In the genomic region with DNA sequence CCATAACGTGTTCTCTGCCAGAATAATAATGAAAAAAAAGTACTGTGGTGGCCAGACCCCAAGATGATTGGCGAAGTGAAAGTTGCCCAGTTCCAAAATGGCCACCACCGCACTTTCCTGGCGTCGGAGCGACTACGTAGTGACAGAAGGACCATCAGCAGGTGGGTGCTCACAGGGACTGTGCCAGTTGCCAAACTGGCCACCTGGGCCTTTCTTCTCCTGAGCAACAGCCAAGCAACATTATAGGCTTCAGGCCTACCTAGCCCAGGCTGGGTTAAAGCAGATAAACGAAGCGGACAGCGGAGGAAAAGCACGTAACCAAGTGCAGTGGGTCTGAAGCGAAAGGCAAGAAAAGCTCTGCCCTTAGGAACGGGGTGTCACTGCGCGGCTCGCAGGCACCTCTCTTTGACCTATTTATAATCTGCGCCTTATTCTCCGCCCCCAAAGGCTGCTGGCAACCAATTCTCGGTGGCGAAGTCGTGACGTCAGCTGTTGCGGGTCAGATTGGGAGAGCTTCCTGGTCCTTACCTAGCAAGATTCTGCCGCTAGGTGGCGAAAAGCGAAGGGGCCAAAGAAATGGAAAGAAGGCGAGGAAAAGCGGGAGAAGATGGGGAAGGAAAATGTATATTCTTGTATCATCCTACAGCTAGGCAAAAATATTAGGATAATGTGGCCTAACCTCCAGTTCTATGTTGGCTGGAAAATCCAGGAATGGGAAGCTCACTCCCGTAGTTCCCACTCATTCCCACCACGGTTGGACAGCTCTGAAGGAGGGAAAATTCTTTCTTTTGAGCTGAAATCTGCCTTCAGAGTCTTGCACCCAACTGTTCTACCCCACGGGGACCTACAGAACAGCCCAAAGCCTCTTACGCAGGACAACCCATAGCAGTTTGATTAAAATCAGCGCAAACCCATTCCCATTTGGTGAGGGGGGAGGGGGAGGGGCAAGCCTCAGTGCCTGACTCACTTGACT, we compare ENCODE assay signal across 8 cellular contexts. TPM values are rescaled to one million over a fixed set of nuclear protein-coding genes. Genes with fewer than 3 reads are reported as not detected.
DNase-seq lines count a peak whose midpoint lies in the region; ATAC-seq and TF ChIP-seq lines count a peak whose summit lies in the region.

No MANE protein-coding gene starts in this region.

- intact Hi-C loops in activated T-helper 2 cell treated with anti-CD3 and anti-CD28 coated beads, Interferon-gamma antibody, Interleukin-2, Interleukin-4, amounts not matched to agents 10 μg/mL and 5 μg/mL and 100 μg/mL, durations not matched to agents 14 hours and 24 hours and 36 hours (cut with micrococcal nuclease) = loop anchor here (1.0 to 10.0 kb wide), 3 partner anchors 16 to 182 kb away; a partner anchor contains a TSS

- H3K27me3 ChIP-seq in GM23338 (ENCODE audit: insufficient read depth) = no peaks in the 10 kb centered on the region

- peak overlapping the region; percentile 86 for H3K4me3 Mint-ChIP-seq in GM23338
- H3K4me3 Mint-ChIP-seq in activated T-helper 2 cell treated with anti-CD3 and anti-CD28 coated beads, Interferon-gamma antibody, Interleukin-2, Interleukin-4, amounts not matched to agents 10 μg/mL and 5 μg/mL and 100 μg/mL, durations not matched to agents 14 hours and 24 hours and 36 hours (ENCODE audit: low read depth) = peak overlapping the region; percentile 88
- peak overlapping the region; percentile 81 to 87 (median 85) for H3K4me3 Mint-ChIP-seq in nephron
- H3K4me3 Mint-ChIP-seq in stimulated activated naive CD8-positive, alpha-beta T cell treated with anti-CD3 and anti-CD28 coated beads, Interleukin-15, Interleukin-2, amounts not matched to agents 100 ng/mL and 50 ng/mL, for 24 hours = peak overlapping the region; percentile 91

- H3K79me2 ChIP-seq in GM23338 (replicated peaks; ENCODE audit: insufficient read depth) = no peaks in the 10 kb centered on the region

- peak overlapping the region; percentile 82 for H3K27ac ChIP-seq in GM23338 (ENCODE audit: low read depth)

- no peaks in the 10 kb centered on the region for H3K36me3 Mint-ChIP-seq in GM23338 (ENCODE audit: low read depth)
- H3K36me3 Mint-ChIP-seq in activated T-helper 2 cell treated with anti-CD3 and anti-CD28 coated beads, Interferon-gamma antibody, Interleukin-2, Interleukin-4, amounts not matched to agents 10 μg/mL and 5 μg/mL and 100 μg/mL, durations not matched to agents 14 hours and 24 hours and 36 hours (ENCODE audit: low read depth) = no peaks in the 10 kb centered on the region
- no peaks in the 10 kb centered on the region for H3K36me3 Mint-ChIP-seq in nephron (ENCODE audit: low read depth)
- no peaks in the 10 kb centered on the region for H3K36me3 Mint-ChIP-seq in stimulated activated naive CD8-positive, alpha-beta T cell treated with anti-CD3 and anti-CD28 coated beads, Interleukin-15, Interleukin-2, amounts not matched to agents 100 ng/mL and 50 ng/mL, for 24 hours (ENCODE audit: low read depth)

- H3K27ac Mint-ChIP-seq in GM23338 (peak overlapping the region; percentile 94), nephron (peak overlapping the region; percentile 63 to 87 (median 86))
- peak overlapping the region; percentile 98 for H3K27ac Mint-ChIP-seq in activated T-helper 2 cell treated with anti-CD3 and anti-CD28 coated beads, Interferon-gamma antibody, Interleukin-2, Interleukin-4, amounts not matched to agents 10 μg/mL and 5 μg/mL and 100 μg/mL, durations not matched to agents 14 hours and 24 hours and 36 hours
- H3K27ac Mint-ChIP-seq in stimulated activated naive CD8-positive, alpha-beta T cell treated with anti-CD3 and anti-CD28 coated beads, Interleukin-15, Interleukin-2, amounts not matched to agents 100 ng/mL and 50 ng/mL, for 24 hours = peak overlapping the region; percentile 97

- no peaks in the 10 kb centered on the region; the same call in 2 of the 3 replicates for H3K9me3 Mint-ChIP-seq in GM23338
- no peaks in the 10 kb centered on the region for H3K9me3 Mint-ChIP-seq in activated T-helper 2 cell treated with anti-CD3 and anti-CD28 coated beads, Interferon-gamma antibody, Interleukin-2, Interleukin-4, amounts not matched to agents 10 μg/mL and 5 μg/mL and 100 μg/mL, durations not matched to agents 14 hours and 24 hours and 36 hours
- H3K9me3 Mint-ChIP-seq in nephron = no peaks in the 10 kb centered on the region
- no peaks in the 10 kb centered on the region for H3K9me3 Mint-ChIP-seq in stimulated activated naive CD8-positive, alpha-beta T cell treated with anti-CD3 and anti-CD28 coated beads, Interleukin-15, Interleukin-2, amounts not matched to agents 100 ng/mL and 50 ng/mL, for 24 hours

- peak; percentile 98 for DNase-seq in EL
- DNase-seq in GM23338 (ENCODE audit: low spot score) = peak; percentile 100
- peak; percentile 96 for DNase-seq in LHCN-M2 (ENCODE audit: low read depth)
- peak; percentile 93 for DNase-seq in RPMI7951 (ENCODE audit: low read depth)
- DNase-seq in activated T-helper 2 cell treated with anti-CD3 and anti-CD28 coated beads, Interferon-gamma antibody, Interleukin-2, Interleukin-4, amounts not matched to agents 10 μg/mL and 5 μg/mL and 100 μg/mL, durations not matched to agents 14 hours and 24 hours and 36 hours (ENCODE audit: low spot score) = peak; percentile 94
- peak; percentile 97 for DNase-seq in fibroblast of pulmonary artery (ENCODE audit: low read depth)

- peaks cover 20% of the 10 kb centered on the region for H3K4me1 ChIP-seq in GM23338 (ENCODE audit: insufficient read depth)

- H3K27me3 Mint-ChIP-seq in GM23338 (ENCODE audit: insufficient read depth, low read depth, poor library complexity) (peaks cover 2% of the 10 kb centered on the region), nephron (ENCODE audit: low read depth) (peaks cover 13% of the 10 kb centered on the region)
- H3K27me3 Mint-ChIP-seq in activated T-helper 2 cell treated with anti-CD3 and anti-CD28 coated beads, Interferon-gamma antibody, Interleukin-2, Interleukin-4, amounts not matched to agents 10 μg/mL and 5 μg/mL and 100 μg/mL, durations not matched to agents 14 hours and 24 hours and 36 hours (ENCODE audit: low read depth) = peaks cover 4% of the 10 kb centered on the region
- peaks cover 6% of the 10 kb centered on the region for H3K27me3 Mint-ChIP-seq in stimulated activated naive CD8-positive, alpha-beta T cell treated with anti-CD3 and anti-CD28 coated beads, Interleukin-15, Interleukin-2, amounts not matched to agents 100 ng/mL and 50 ng/mL, for 24 hours

- TF ChIP-seq CTCF in GM23338 (conservative IDR thresholded peaks at IDR 0.05; ENCODE audit: low read depth in 2 of 2) (peak; percentile 95), fibroblast of pulmonary artery (IDR thresholded peaks at IDR 0.05; ENCODE audit: low read length, missing control alignments) (peak; percentile 98), nephron (IDR thresholded peaks at IDR 0.05; ENCODE audit: unreplicated experiment in 3 of 3) (peak; percentile 89 to 94 (median 90))

- no peak overlapping the region for H2AFZ ChIP-seq in GM23338

- H3K9me2 ChIP-seq in GM23338 (ENCODE audit: insufficient read depth) = no peaks in the 10 kb centered on the region

- peaks cover 22% of the 10 kb centered on the region for H3K4me1 Mint-ChIP-seq in GM23338
- H3K4me1 Mint-ChIP-seq in activated T-helper 2 cell treated with anti-CD3 and anti-CD28 coated beads, Interferon-gamma antibody, Interleukin-2, Interleukin-4, amounts not matched to agents 10 μg/mL and 5 μg/mL and 100 μg/mL, durations not matched to agents 14 hours and 24 hours and 36 hours (ENCODE audit: low read depth) = peaks cover 7% of the 10 kb centered on the region
- H3K4me1 Mint-ChIP-seq in nephron = peaks cover 10% of the 10 kb centered on the region
- peaks cover 15% of the 10 kb centered on the region for H3K4me1 Mint-ChIP-seq in stimulated activated naive CD8-positive, alpha-beta T cell treated with anti-CD3 and anti-CD28 coated beads, Interleukin-15, Interleukin-2, amounts not matched to agents 100 ng/mL and 50 ng/mL, for 24 hours (ENCODE audit: low read depth)

- H3K4me3 ChIP-seq in GM23338 (peak overlapping the region; percentile 51), fibroblast of pulmonary artery (replicated peaks; ENCODE audit: low read depth, low read length) (peak overlapping the region; percentile 50)

- ATAC-seq in GM23338 = peak; percentile 86

- H4K20me1 ChIP-seq in GM23338 (replicated peaks; ENCODE audit: insufficient read depth) = no peaks in the 10 kb centered on the region

- no peaks in the 10 kb centered on the region for H3F3A ChIP-seq in GM23338 (replicated peaks; ENCODE audit: low read depth)

- no peaks in the 10 kb centered on the region for H3K36me3 ChIP-seq in GM23338 (ENCODE audit: insufficient read depth)

- H3K4me2 ChIP-seq in GM23338 = peak overlapping the region; percentile 77

TF ChIP-seq in GM23338, 12 proteins besides CTCF, POLR2A, EP300 and RAD21:
- peak; percentile 97 for TF ChIP-seq CREB1 (CRISPR knock-in tag; IDR thresholded peaks at IDR 0.05; ENCODE audit: low read depth)
- TF ChIP-seq POLR2AphosphoS5 (IDR thresholded peaks at IDR 0.05; ENCODE audit: low read depth) = peak; percentile 91
- TF ChIP-seq NANOG (IDR thresholded peaks at IDR 0.05; ENCODE audit: borderline replicate concordance) = no peak

RNA-seq across cellular contexts. Expression of a gene that starts 6.9 kb away (rescaled TPM):
- total RNA-seq in GM23338 (2014; rRNA removed; shearing (Covaris generic)) = 0.74 and 2.5 TPM in 2 replicates
- 0.49 and 0.55 TPM in 2 replicates for polyA plus RNA-seq in GM23338 (2016; fragmentation: Nextera tagmentation; extraction: Ambion mirVana)
- not detected in 2 replicates for total RNA-seq in LHCN-M2 (2014; rRNA removed)
- polyA plus RNA-seq in LHCN-M2 (2012) = not detected
- not detected in 2 replicates for total RNA-seq in RPMI7951 (2014; rRNA removed; shearing (Covaris generic))
- not detected in 2 replicates for total RNA-seq in activated T-helper 2 cell treated with anti-CD3 and anti-CD28 coated beads, Interferon-gamma antibody, Interleukin-2, Interleukin-4, amounts not matched to agents 10 μg/mL and 5 μg/mL and 100 μg/mL, durations not matched to agents 14 hours and 24 hours and 36 hours

RNA-seq across cellular contexts. Expression of a gene that starts 17.0 kb away (rescaled TPM):
- total RNA-seq in GM23338 (2014; rRNA removed; shearing (Covaris generic)) = 50.2 and 78.9 TPM in 2 replicates
- polyA plus RNA-seq in GM23338 (2016; fragmentation: Nextera tagmentation; extraction: Ambion mirVana) = 36.6 and 42.8 TPM in 2 replicates
- total RNA-seq in LHCN-M2 (2014; rRNA removed) = 6.3 and 8.2 TPM in 2 replicates
- 6.0 TPM for polyA plus RNA-seq in LHCN-M2 (2012)
- total RNA-seq in RPMI7951 (2014; rRNA removed; shearing (Covaris generic)) = 3.3 and 5.0 TPM in 2 replicates
- total RNA-seq in activated T-helper 2 cell treated with anti-CD3 and anti-CD28 coated beads, Interferon-gamma antibody, Interleukin-2, Interleukin-4, amounts not matched to agents 10 μg/mL and 5 μg/mL and 100 μg/mL, durations not matched to agents 14 hours and 24 hours and 36 hours = 17.0 and 21.1 TPM in 2 replicates

RNA-seq across cellular contexts. Expression of a gene that starts 31.0 kb away (rescaled TPM):
- 0.59 and 2.8 TPM in 2 replicates for total RNA-seq in GM23338 (2014; rRNA removed; shearing (Covaris generic))
- polyA plus RNA-seq in GM23338 (2016; fragmentation: Nextera tagmentation; extraction: Ambion mirVana) = 0.84 and 1.3 TPM in 2 replicates
- total RNA-seq in LHCN-M2 (2014; rRNA removed) = not detected in 2 replicates
- not detected for polyA plus RNA-seq in LHCN-M2 (2012)
- total RNA-seq in RPMI7951 (2014; rRNA removed; shearing (Covaris generic)) = not detected in 2 replicates
- total RNA-seq in activated T-helper 2 cell treated with anti-CD3 and anti-CD28 coated beads, Interferon-gamma antibody, Interleukin-2, Interleukin-4, amounts not matched to agents 10 μg/mL and 5 μg/mL and 100 μg/mL, durations not matched to agents 14 hours and 24 hours and 36 hours = 2.6 and 3.0 TPM in 2 replicates

Comparison
In these comparisons a context has a peak if more than half of its experiments do, and no peak if none do; other contexts are left out.
1. Peak in every context shown above with its lines: DNase-seq, ATAC-seq, H3K4me3 ChIP-seq and H3K27ac ChIP-seq.